Comparison of ENCODE assay signal across 7 cellular contexts in the genomic region with DNA sequence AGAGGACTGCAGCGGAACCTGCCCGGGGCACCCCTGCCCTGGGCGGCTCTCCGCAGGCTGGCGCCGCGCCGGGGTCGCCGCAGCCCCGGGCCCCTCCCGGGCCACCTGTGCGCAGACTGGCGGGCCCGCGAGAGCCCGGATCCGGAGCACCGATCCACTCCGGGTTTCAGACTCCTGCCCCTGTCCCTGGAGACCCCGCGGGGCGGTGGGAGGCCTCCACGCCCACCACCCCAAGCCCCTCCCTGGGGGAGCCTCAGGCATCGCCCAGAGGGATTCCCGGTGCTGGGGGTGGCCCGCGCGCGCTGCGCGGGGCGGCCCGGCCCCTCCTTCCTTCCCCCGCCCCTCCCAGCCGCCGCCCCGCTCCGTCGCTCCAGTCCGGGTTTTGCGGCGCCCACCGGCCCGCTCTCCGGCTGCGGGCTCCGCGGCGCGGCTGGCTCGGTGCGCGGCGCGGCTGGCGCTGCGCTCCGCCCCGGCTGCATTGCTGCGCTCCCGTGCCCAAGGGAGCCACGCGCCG. TPM values are rescaled to one million over a fixed set of nuclear protein-coding genes. Genes with fewer than 3 reads are reported as not detected.
DNase-seq lines count a peak whose midpoint lies in the region; ATAC-seq and TF ChIP-seq lines count a peak whose summit lies in the region.

Gene UNC5A, plus strand, starts transcription at position 476 of the 514 bp plus-strand sequence. CDS start 192 bp downstream, outside the sequence.

- no peak within 1 kb of the TSS for H3K14ac ChIP-seq in trophoblast cell (ENCODE audit: low read length)

- H2AFZ ChIP-seq in trophoblast cell (ENCODE audit: insufficient read depth, low read length, poor library complexity) = no peak within 1 kb of the TSS

- H2BK120ac ChIP-seq in trophoblast cell (ENCODE audit: insufficient read depth, low read length, poor library complexity) = no peak within 1 kb of the TSS

- no peaks in the 10 kb centered on the region for H3K36me3 ChIP-seq in trophoblast cell (ENCODE audit: control insufficient read depth in 1 of 2, insufficient read depth in 2 of 2, low read length in 2 of 2)

- peaks cover 42% of the 10 kb centered on the region for H3K27me3 ChIP-seq in trophoblast cell (ENCODE audit: insufficient read depth, low read length)

- peaks cover 5% of the 10 kb centered on the region for H3K9me3 ChIP-seq in trophoblast cell (ENCODE audit: insufficient read depth, low read depth, low read length)

- H2BK12ac ChIP-seq in trophoblast cell (ENCODE audit: low read length) = no peak within 1 kb of the TSS

- no peak within 1 kb of the TSS for H2BK5ac ChIP-seq in trophoblast cell (ENCODE audit: low read depth, low read length, poor library complexity)

- WGBS in trophoblast cell (ENCODE audit: extremely low coverage, insufficient coverage, insufficient read length) = no CpG with 5 or more reads among the region's 65 CpGs

- H3K27ac ChIP-seq in trophoblast cell (ENCODE audit: low read depth, low read length) = no peak within 1 kb of the TSS

- peak within 1 kb of the TSS; percentile 31 for H3K9ac ChIP-seq in trophoblast cell (ENCODE audit: low read length)

- no peak within 1 kb of the TSS for H4K91ac ChIP-seq in trophoblast cell (ENCODE audit: low read depth, low read length)

- DNase-seq in NCI-H345 treated with DMSO at 0.1 percent for 48 hours (lab: John Stamatoyannopoulos, UW; ENCODE audit: unreplicated experiment) (peak; percentile 77), activated T-cell treated with anti-CD3 and anti-CD28 coated beads for 4 hours (peak; percentile 25), erythroblast (lab: John Stamatoyannopoulos, UW) (peak; percentile 58 to 70), trophoblast cell (peak in 1 of 2 donors; percentile 40), HPDE6-E6E7 (ENCODE audit: extremely low spot score) (no peak)

- H3K23ac ChIP-seq in trophoblast cell (ENCODE audit: low read length) = no peak within 1 kb of the TSS

- no peak within 1 kb of the TSS for H4K8ac ChIP-seq in trophoblast cell (ENCODE audit: low read depth, low read length)

- no peak within 1 kb of the TSS for H3K18ac ChIP-seq in trophoblast cell (ENCODE audit: low read length)

- TF ChIP-seq POLR2A in erythroblast (IDR thresholded peaks at IDR 0.05; ENCODE audit: low read length) = no peak

- peaks cover 6 to 8% of the 10 kb centered on the region in 2 experiments for H3K4me1 ChIP-seq in trophoblast cell (ENCODE audit: control insufficient read depth in 1 of 2, insufficient read depth in 2 of 2, low read length in 2 of 2)

- H3K4ac ChIP-seq in trophoblast cell (ENCODE audit: low read depth, low read length) = no peak within 1 kb of the TSS

- no peak within 1 kb of the TSS for H4K12ac ChIP-seq in trophoblast cell (ENCODE audit: low read depth, low read length)

- H3K79me2 ChIP-seq in trophoblast cell (ENCODE audit: control insufficient read depth, insufficient read depth, low read length, poor library complexity) = no peaks in the 10 kb centered on the region

- peak; percentile 51 for ATAC-seq in GM19025 (IDR thresholded peaks at IDR 0.05; ENCODE audit: low read depth, unreplicated experiment)
- ATAC-seq in GM21529 (IDR thresholded peaks at IDR 0.05; ENCODE audit: unreplicated experiment) = no peak

- no peaks in the 10 kb centered on the region for H3K79me1 ChIP-seq in trophoblast cell (ENCODE audit: low read length)

- peak within 1 kb of the TSS; percentile 44 for H3K4me3 ChIP-seq in trophoblast cell (ENCODE audit: low read depth, low read length)

- H3K4me2 ChIP-seq in trophoblast cell (ENCODE audit: low read length) = peak within 1 kb of the TSS; percentile 95

- H2AK5ac ChIP-seq in trophoblast cell (ENCODE audit: low read length) = no peak within 1 kb of the TSS

RNA-seq across cellular contexts. Expression of gene UNC5A, which starts in this region (rescaled TPM):
- 0.01 and 0.03 TPM in 2 replicates for polyA plus RNA-seq in trophoblast cell (2013)
